18 cellular contexts compared by ENCODE assay signal in the genomic region with DNA sequence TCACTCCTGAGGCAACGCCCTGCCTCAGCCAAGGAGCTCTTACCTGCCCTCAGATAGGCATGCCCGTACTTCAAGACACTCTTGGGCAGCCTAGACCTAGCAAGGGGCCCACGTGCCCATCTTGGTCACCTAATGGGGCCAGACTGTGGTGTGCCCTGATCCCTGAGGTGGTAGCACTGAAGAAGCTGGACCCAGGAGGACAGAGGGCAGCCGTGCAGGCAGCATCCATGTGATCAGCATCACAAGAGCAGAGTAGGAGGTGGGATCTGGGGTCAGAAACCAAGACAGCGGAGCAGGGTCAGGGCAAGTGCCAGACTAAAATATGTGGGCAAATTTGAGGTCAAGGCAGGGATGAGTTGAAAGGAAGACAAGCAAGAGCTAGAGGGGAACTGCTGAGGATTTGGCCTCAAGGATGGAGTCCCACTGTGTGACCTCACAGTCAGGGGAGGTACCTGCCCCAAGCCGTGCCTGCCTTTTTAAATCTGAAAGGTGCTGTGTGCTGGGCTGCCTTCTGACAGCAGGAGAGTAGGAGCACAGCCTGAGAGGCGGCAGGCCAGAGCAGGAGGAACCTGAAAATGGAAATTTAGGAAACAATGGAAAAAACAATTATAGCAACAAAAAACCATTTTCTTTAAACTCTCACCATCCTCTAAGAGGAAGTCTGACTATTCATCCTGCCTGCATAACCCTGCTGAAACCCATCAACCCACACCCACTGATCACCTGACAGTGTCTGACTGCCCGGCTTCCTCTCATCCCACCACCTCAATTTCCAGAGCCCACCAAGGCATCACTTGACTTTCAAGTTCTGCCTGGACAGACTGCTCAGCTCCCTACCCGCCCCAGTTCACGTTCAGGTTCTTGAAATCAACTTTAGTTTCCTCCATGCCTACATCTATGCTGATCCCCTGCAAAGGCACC. TPM values are rescaled to one million over a fixed set of nuclear protein-coding genes. Genes with fewer than 3 reads are reported as not detected.
DNase-seq lines count a peak whose midpoint lies in the region; ATAC-seq, FAIRE-seq and TF ChIP-seq lines count a peak whose summit lies in the region.
"Had no signal": no experiment of that assay in that cellular context is flagged by ENCODE, and none has a peak within 500 bp of the region (broad histone marks: within the 10 kb centered on the region; RNA-seq: fewer than 3 reads in every experiment).

No MANE protein-coding gene starts in this region.

- no peak overlapping the region for H3K4me2 ChIP-seq in astrocyte (ENCODE audit: low read length)

- H3K27me3 Mint-ChIP-seq in stimulated activated naive CD8-positive, alpha-beta T cell treated with anti-CD3 and anti-CD28 coated beads, Interleukin-15, Interleukin-2, amounts not matched to agents 100 ng/mL and 50 ng/mL, for 24 hours, result no peaks in the 10 kb centered on the region
- H3K27me3 Mint-ChIP-seq in IgD-negative memory B cell (no peaks in the 10 kb centered on the region), astrocyte (ENCODE audit: low read depth, unreplicated experiment) (no peaks in the 10 kb centered on the region)

- H2AFZ ChIP-seq in astrocyte (ENCODE audit: low read depth, low read length), result no peak overlapping the region

- no peaks in the 10 kb centered on the region for H4K20me1 ChIP-seq in astrocyte (ENCODE audit: insufficient read depth, low read length)

- no peak for TF ChIP-seq CTCF in astrocyte (IDR thresholded peaks at IDR 0.05; ENCODE audit: insufficient read depth, low read depth, low read length)
- no peak for TF ChIP-seq CTCF in spleen (IDR thresholded peaks at IDR 0.05 in 8 of 11, conservative IDR thresholded peaks at IDR 0.05 in 3 of 11)

- no peak overlapping the region for H3K9ac ChIP-seq in astrocyte (ENCODE audit: low read length)

- TF ChIP-seq POLR2A in spleen (IDR thresholded peaks at IDR 0.05), result no peak

- H3K36me3 ChIP-seq in astrocyte (ENCODE audit: insufficient read depth, low read length), result peaks cover 28% of the 10 kb centered on the region
- no peaks in the 10 kb centered on the region for H3K36me3 ChIP-seq in spleen
- H3K36me3 ChIP-seq: ovary had no signal

- intact Hi-C loops in spleen (cut with DNase I; ENCODE audit: low total_unique reads), result no loop called here

- DNase-seq in stimulated activated naive CD8-positive, alpha-beta T cell treated with anti-CD3 and anti-CD28 coated beads, Interleukin-15, Interleukin-2, amounts not matched to agents 100 U/mL and 50 U/mL, for 24 hours, result no peak
- no peak for DNase-seq in astrocyte (ENCODE audit: low read depth)
- no peak for DNase-seq in putamen (ENCODE audit: low spot score)
- no peak for DNase-seq in H4 (ENCODE audit: low spot score)
- DNase-seq in spleen, result no peak
- DNase-seq: GDM1; HCEC 1CT; heart left ventricle; NCI-H1417 treated with DMSO at 0.1 percent for 48 hours; NCI-H2171; NCI-H748 treated with DMSO at 0.1 percent for 48 hours; ovary; stimulated activated CD4-positive, alpha-beta T cell treated with anti-CD3 and anti-CD28 coated beads, Interleukin-4, amount 100 ng/mL, for 1 hour had no signal

- H3K4me3 ChIP-seq in astrocyte (ENCODE audit: insufficient read depth, low read depth, low read length), result no peak overlapping the region
- H3K4me3 ChIP-seq in spleen, result no peak overlapping the region
- H3K4me3 ChIP-seq: heart left ventricle, ovary had no signal

- H3K27me3 ChIP-seq in astrocyte (ENCODE audit: insufficient read depth, low read length), result no peaks in the 10 kb centered on the region
- H3K27me3 ChIP-seq in spleen (replicated peaks in 1 of 7), result no peaks in the 10 kb centered on the region
- H3K27me3 ChIP-seq: heart left ventricle, ovary had no signal

- ATAC-seq in stimulated activated naive CD8-positive, alpha-beta T cell treated with anti-CD3 and anti-CD28 coated beads, Interleukin-15, Interleukin-2, amounts not matched to agents 100 U/mL and 50 U/mL, for 24 hours, result no peak
- ATAC-seq in GM19035 (IDR thresholded peaks at IDR 0.05; ENCODE audit: unreplicated experiment), result no peak

- 81 to 86% (median 84%) methylated on average over 8 to 10 of the region's 10 CpGs for WGBS in spleen, 5 donors

- H3K27ac ChIP-seq in astrocyte (ENCODE audit: low read depth, low read length), result no peak overlapping the region
- peak overlapping the region in 3 of 8 donors; percentile 16 to 59 (median 32) for H3K27ac ChIP-seq in spleen
- H3K27ac ChIP-seq: heart left ventricle, ovary had no signal

- peaks cover 64% of the 10 kb centered on the region for H3K79me2 ChIP-seq in astrocyte (ENCODE audit: insufficient read depth, low read length)

- H3K27ac Mint-ChIP-seq in stimulated activated naive CD8-positive, alpha-beta T cell treated with anti-CD3 and anti-CD28 coated beads, Interleukin-15, Interleukin-2, amounts not matched to agents 100 ng/mL and 50 ng/mL, for 24 hours, result peak overlapping the region; percentile 17
- peak overlapping the region; percentile 67 to 85 (median 76) for H3K27ac Mint-ChIP-seq in IgD-negative memory B cell
- H3K27ac Mint-ChIP-seq in astrocyte (ENCODE audit: unreplicated experiment), result no peak overlapping the region

- no peaks in the 10 kb centered on the region for H3K36me3 Mint-ChIP-seq in stimulated activated naive CD8-positive, alpha-beta T cell treated with anti-CD3 and anti-CD28 coated beads, Interleukin-15, Interleukin-2, amounts not matched to agents 100 ng/mL and 50 ng/mL, for 24 hours (ENCODE audit: low read depth)
- no peaks in the 10 kb centered on the region for H3K36me3 Mint-ChIP-seq in IgD-negative memory B cell
- H3K36me3 Mint-ChIP-seq in astrocyte (ENCODE audit: low read depth, unreplicated experiment), result peaks cover 34% of the 10 kb centered on the region

- no peaks in the 10 kb centered on the region for H3K9me3 ChIP-seq in astrocyte (ENCODE audit: insufficient read depth, low read depth, low read length)
- H3K9me3 ChIP-seq in spleen, result no peaks in the 10 kb centered on the region
- H3K9me3 ChIP-seq: heart left ventricle, ovary had no signal

- peaks cover 40% of the 10 kb centered on the region for H3K4me1 Mint-ChIP-seq in stimulated activated naive CD8-positive, alpha-beta T cell treated with anti-CD3 and anti-CD28 coated beads, Interleukin-15, Interleukin-2, amounts not matched to agents 100 ng/mL and 50 ng/mL, for 24 hours (ENCODE audit: low read depth)
- H3K4me1 Mint-ChIP-seq in IgD-negative memory B cell (peaks cover 43 to 52% (median 51%) of the 10 kb centered on the region in 3 donors), astrocyte (ENCODE audit: low read depth, unreplicated experiment) (peaks cover 20% of the 10 kb centered on the region)

- no peak overlapping the region for H3K4me3 Mint-ChIP-seq in stimulated activated naive CD8-positive, alpha-beta T cell treated with anti-CD3 and anti-CD28 coated beads, Interleukin-15, Interleukin-2, amounts not matched to agents 100 ng/mL and 50 ng/mL, for 24 hours
- peak overlapping the region; percentile 9 to 82 (median 39) for H3K4me3 Mint-ChIP-seq in IgD-negative memory B cell
- peak overlapping the region; percentile 51 for H3K4me3 Mint-ChIP-seq in astrocyte (ENCODE audit: unreplicated experiment)

- peaks cover 17% of the 10 kb centered on the region for H3K4me1 ChIP-seq in astrocyte (ENCODE audit: insufficient read depth, low read length)
- H3K4me1 ChIP-seq in spleen, result peaks cover 0 to 27% (median 13%) of the 10 kb centered on the region in 6 donors

- H3K9me3 Mint-ChIP-seq in stimulated activated naive CD8-positive, alpha-beta T cell treated with anti-CD3 and anti-CD28 coated beads, Interleukin-15, Interleukin-2, amounts not matched to agents 100 ng/mL and 50 ng/mL, for 24 hours, result no peaks in the 10 kb centered on the region
- H3K9me3 Mint-ChIP-seq in IgD-negative memory B cell, result peaks cover 0 to 2% (median 0%) of the 10 kb centered on the region in 3 donors
- H3K9me3 Mint-ChIP-seq in astrocyte (ENCODE audit: unreplicated experiment), result no peaks in the 10 kb centered on the region

- no peak for FAIRE-seq in astrocyte (lab: Jason Lieb, UNC)
- FAIRE-seq: bronchial epithelial cell, D721Med had no signal

RNA-seq across cellular contexts. Expression of gene ZBTB38, which starts 7.3 kb away (rescaled TPM):
- 113 TPM for polyA plus RNA-seq in IgD-negative memory B cell
- 57.6 and 60.7 TPM in 2 replicates for total RNA-seq in astrocyte
- total RNA-seq in H4 (2014; rRNA removed; shearing (Covaris generic)), result 33.3 and 49.0 TPM in 2 replicates
- 100 to 1,000 TPM in 2 of 7 donors, 10 to 100 TPM in 5; 42.8 to 122 (median 73.7) TPM for total RNA-seq in spleen
- 1 to 10 TPM; 4.8 to 8.4 (median 5.6) TPM for polyA plus RNA-seq in spleen
